2 cellular contexts compared by ENCODE assay signal in genomic region chr11:118003021-118003423, GRCh38.
TF ChIP-seq lines count a peak whose summit lies in the region.

No MANE protein-coding gene starts in this region.

TF ChIP-seq in GM23338, 12 proteins besides CTCF, POLR2A, EP300 and RAD21 (continued from another document):
- TF ChIP-seq, protein P1, sequence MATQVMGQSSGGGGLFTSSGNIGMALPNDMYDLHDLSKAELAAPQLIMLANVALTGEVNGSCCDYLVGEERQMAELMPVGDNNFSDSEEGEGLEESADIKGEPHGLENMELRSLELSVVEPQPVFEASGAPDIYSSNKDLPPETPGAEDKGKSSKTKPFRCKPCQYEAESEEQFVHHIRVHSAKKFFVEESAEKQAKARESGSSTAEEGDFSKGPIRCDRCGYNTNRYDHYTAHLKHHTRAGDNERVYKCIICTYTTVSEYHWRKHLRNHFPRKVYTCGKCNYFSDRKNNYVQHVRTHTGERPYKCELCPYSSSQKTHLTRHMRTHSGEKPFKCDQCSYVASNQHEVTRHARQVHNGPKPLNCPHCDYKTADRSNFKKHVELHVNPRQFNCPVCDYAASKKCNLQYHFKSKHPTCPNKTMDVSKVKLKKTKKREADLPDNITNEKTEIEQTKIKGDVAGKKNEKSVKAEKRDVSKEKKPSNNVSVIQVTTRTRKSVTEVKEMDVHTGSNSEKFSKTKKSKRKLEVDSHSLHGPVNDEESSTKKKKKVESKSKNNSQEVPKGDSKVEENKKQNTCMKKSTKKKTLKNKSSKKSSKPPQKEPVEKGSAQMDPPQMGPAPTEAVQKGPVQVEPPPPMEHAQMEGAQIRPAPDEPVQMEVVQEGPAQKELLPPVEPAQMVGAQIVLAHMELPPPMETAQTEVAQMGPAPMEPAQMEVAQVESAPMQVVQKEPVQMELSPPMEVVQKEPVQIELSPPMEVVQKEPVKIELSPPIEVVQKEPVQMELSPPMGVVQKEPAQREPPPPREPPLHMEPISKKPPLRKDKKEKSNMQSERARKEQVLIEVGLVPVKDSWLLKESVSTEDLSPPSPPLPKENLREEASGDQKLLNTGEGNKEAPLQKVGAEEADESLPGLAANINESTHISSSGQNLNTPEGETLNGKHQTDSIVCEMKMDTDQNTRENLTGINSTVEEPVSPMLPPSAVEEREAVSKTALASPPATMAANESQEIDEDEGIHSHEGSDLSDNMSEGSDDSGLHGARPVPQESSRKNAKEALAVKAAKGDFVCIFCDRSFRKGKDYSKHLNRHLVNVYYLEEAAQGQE (IDR thresholded peaks at IDR 0.05; ENCODE audit: unreplicated experiment): no peak
- TF ChIP-seq NANOG (IDR thresholded peaks at IDR 0.05; ENCODE audit: borderline replicate concordance) (no peak), CREB1 (CRISPR knock-in tag; IDR thresholded peaks at IDR 0.05; ENCODE audit: low read depth) (no peak), POLR2AphosphoS5 (IDR thresholded peaks at IDR 0.05; ENCODE audit: low read depth) (no peak), JUNB (IDR thresholded peaks at IDR 0.05; ENCODE audit: unreplicated experiment) (no peak), ZNF331 (CRISPR knock-in tag; IDR thresholded peaks at IDR 0.05; ENCODE audit: low read depth) (no peak), STAT1 (IDR thresholded peaks at IDR 0.05; ENCODE audit: unreplicated experiment) (no peak), EZH2phosphoT487 (IDR thresholded peaks at IDR 0.05; ENCODE audit: unreplicated experiment) (no peak), ETS1 (IDR thresholded peaks at IDR 0.05) (no peak), ZNF114 (CRISPR knock-in tag; IDR thresholded peaks at IDR 0.05) (no peak)
- TF ChIP-seq, protein P2, sequence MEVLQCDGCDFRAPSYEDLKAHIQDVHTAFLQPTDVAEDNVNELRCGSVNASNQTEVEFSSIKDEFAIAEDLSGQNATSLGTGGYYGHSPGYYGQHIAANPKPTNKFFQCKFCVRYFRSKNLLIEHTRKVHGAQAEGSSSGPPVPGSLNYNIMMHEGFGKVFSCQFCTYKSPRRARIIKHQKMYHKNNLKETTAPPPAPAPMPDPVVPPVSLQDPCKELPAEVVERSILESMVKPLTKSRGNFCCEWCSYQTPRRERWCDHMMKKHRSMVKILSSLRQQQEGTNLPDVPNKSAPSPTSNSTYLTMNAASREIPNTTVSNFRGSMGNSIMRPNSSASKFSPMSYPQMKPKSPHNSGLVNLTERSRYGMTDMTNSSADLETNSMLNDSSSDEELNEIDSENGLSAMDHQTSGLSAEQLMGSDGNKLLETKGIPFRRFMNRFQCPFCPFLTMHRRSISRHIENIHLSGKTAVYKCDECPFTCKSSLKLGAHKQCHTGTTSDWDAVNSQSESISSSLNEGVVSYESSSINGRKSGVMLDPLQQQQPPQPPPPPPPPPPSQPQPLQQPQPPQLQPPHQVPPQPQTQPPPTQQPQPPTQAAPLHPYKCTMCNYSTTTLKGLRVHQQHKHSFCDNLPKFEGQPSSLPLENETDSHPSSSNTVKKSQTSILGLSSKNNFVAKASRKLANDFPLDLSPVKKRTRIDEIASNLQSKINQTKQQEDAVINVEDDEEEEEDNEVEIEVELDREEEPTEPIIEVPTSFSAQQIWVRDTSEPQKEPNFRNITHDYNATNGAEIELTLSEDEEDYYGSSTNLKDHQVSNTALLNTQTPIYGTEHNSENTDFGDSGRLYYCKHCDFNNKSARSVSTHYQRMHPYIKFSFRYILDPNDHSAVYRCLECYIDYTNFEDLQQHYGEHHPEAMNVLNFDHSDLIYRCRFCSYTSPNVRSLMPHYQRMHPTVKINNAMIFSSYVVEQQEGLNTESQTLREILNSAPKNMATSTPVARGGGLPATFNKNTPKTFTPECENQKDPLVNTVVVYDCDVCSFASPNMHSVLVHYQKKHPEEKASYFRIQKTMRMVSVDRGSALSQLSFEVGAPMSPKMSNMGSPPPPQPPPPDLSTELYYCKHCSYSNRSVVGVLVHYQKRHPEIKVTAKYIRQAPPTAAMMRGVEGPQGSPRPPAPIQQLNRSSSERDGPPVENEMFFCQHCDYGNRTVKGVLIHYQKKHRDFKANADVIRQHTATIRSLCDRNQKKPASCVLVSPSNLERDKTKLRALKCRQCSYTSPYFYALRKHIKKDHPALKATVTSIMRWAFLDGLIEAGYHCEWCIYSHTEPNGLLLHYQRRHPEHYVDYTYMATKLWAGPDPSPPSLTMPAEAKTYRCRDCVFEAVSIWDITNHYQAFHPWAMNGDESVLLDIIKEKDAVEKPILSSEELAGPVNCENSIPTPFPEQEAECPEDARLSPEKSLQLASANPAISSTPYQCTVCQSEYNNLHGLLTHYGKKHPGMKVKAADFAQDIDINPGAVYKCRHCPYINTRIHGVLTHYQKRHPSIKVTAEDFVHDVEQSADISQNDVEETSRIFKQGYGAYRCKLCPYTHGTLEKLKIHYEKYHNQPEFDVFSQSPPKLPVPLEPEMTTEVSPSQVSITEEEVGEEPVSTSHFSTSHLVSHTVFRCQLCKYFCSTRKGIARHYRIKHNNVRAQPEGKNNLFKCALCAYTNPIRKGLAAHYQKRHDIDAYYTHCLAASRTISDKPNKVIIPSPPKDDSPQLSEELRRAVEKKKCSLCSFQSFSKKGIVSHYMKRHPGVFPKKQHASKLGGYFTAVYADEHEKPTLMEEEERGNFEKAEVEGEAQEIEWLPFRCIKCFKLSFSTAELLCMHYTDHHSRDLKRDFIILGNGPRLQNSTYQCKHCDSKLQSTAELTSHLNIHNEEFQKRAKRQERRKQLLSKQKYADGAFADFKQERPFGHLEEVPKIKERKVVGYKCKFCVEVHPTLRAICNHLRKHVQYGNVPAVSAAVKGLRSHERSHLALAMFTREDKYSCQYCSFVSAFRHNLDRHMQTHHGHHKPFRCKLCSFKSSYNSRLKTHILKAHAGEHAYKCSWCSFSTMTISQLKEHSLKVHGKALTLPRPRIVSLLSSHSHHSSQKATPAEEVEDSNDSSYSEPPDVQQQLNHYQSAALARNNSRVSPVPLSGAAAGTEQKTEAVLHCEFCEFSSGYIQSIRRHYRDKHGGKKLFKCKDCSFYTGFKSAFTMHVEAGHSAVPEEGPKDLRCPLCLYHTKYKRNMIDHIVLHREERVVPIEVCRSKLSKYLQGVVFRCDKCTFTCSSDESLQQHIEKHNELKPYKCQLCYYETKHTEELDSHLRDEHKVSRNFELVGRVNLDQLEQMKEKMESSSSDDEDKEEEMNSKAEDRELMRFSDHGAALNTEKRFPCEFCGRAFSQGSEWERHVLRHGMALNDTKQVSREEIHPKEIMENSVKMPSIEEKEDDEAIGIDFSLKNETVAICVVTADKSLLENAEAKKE (CRISPR knock-in tag; IDR thresholded peaks at IDR 0.05): no peak

TF ChIP-seq in WTC11, 78 proteins besides CTCF, POLR2A, EP300 and RAD21 (continued from another document):
- TF ChIP-seq HMGXB4 (CRISPR knock-in tag; IDR thresholded peaks at IDR 0.05) (no peak), GTF2I (CRISPR knock-in tag; conservative IDR thresholded peaks at IDR 0.05) (no peak), ESRRA (CRISPR knock-in tag; IDR thresholded peaks at IDR 0.05; ENCODE audit: borderline replicate concordance) (no peak), SOX15 (CRISPR knock-in tag; IDR thresholded peaks at IDR 0.05) (no peak), EMX1 (CRISPR knock-in tag; IDR thresholded peaks at IDR 0.05) (no peak)
- TF ChIP-seq, protein P3, sequence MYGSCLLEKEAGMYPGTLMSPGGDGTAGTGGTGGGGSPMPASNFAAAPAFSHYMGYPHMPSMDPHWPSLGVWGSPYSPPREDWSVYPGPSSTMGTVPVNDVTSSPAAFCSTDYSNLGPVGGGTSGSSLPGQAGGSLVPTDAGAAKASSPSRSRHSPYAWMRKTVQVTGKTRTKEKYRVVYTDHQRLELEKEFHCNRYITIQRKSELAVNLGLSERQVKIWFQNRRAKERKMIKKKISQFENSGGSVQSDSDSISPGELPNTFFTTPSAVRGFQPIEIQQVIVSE (CRISPR knock-in tag; IDR thresholded peaks at IDR 0.05; ENCODE audit: borderline replicate concordance): no peak
- TF ChIP-seq, protein P4, sequence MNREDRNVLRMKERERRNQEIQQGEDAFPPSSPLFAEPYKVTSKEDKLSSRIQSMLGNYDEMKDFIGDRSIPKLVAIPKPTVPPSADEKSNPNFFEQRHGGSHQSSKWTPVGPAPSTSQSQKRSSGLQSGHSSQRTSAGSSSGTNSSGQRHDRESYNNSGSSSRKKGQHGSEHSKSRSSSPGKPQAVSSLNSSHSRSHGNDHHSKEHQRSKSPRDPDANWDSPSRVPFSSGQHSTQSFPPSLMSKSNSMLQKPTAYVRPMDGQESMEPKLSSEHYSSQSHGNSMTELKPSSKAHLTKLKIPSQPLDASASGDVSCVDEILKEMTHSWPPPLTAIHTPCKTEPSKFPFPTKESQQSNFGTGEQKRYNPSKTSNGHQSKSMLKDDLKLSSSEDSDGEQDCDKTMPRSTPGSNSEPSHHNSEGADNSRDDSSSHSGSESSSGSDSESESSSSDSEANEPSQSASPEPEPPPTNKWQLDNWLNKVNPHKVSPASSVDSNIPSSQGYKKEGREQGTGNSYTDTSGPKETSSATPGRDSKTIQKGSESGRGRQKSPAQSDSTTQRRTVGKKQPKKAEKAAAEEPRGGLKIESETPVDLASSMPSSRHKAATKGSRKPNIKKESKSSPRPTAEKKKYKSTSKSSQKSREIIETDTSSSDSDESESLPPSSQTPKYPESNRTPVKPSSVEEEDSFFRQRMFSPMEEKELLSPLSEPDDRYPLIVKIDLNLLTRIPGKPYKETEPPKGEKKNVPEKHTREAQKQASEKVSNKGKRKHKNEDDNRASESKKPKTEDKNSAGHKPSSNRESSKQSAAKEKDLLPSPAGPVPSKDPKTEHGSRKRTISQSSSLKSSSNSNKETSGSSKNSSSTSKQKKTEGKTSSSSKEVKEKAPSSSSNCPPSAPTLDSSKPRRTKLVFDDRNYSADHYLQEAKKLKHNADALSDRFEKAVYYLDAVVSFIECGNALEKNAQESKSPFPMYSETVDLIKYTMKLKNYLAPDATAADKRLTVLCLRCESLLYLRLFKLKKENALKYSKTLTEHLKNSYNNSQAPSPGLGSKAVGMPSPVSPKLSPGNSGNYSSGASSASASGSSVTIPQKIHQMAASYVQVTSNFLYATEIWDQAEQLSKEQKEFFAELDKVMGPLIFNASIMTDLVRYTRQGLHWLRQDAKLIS (CRISPR knock-in tag; IDR thresholded peaks at IDR 0.05; ENCODE audit: borderline replicate concordance): no peak
